ENCODE assay signal across 1 cellular context in the genomic region with DNA sequence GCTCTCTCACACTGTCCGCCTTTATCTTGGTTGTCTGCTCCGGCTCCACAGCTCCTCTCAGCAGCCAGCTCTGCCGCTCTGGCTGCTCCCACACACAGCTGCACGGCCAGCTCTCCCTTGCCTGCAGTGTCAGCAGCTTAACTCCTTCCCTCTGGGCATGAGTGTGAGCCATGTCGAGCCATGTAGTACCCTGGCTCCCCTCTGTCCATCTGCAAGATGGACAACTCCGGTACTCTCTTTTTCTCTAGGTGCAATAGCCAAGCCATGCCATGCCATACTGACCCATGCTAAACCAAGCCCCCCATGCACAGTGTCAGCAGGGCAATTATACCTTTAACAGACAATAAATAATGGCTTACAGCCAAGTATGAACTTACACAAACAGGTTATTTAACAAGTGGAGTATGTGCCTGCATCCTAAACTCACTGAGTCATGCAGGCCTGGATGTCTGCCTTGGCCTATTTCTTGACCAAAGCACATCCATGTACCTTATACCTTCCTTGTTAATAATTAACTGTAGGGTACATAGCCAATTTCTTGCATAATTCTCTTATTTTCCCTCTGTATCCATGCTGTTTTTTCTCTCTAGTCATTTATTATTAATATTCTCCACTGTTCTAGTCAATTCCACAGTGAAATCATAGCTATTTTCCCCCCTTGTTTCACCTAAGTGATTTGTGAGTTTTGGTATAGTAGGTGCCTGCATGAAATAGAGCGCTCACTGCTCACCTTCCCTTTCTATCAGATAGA.
A peak's percentile ranks its signal among the peaks of the same experiment; 100 is the strongest.
TF ChIP-seq lines count a peak whose summit lies in the region.

No MANE protein-coding gene starts in this region.

TF ChIP-seq in HepG2, 621 proteins besides CTCF, POLR2A, EP300 and RAD21 (continued from another document):
- TF ChIP-seq JUNB (CRISPR knock-in tag; IDR thresholded peaks at IDR 0.05; ENCODE audit: borderline replicate concordance) = peak; percentile 52; the same call in 1 of the 2 replicates
- no peak for TF ChIP-seq ZBTB42 (CRISPR knock-in tag; IDR thresholded peaks at IDR 0.05)
- TF ChIP-seq ZNF563 (CRISPR knock-in tag; IDR thresholded peaks at IDR 0.05) = no peak
- TF ChIP-seq ZNF317 (CRISPR knock-in tag; IDR thresholded peaks at IDR 0.05) = peak; percentile 47; the same call in 1 of the 2 replicates
- no peak for TF ChIP-seq ZNF337 (CRISPR knock-in tag; IDR thresholded peaks at IDR 0.05; ENCODE audit: borderline replicate concordance, low read depth)
- TF ChIP-seq, protein P1, sequence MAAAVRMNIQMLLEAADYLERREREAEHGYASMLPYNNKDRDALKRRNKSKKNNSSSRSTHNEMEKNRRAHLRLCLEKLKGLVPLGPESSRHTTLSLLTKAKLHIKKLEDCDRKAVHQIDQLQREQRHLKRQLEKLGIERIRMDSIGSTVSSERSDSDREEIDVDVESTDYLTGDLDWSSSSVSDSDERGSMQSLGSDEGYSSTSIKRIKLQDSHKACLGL (CRISPR knock-in tag; IDR thresholded peaks at IDR 0.05) = no peak
- TF ChIP-seq MED1 (CRISPR knock-in tag; IDR thresholded peaks at IDR 0.05) = peak; percentile 82; the same call in 1 of the 2 replicates
- TF ChIP-seq, protein P2, sequence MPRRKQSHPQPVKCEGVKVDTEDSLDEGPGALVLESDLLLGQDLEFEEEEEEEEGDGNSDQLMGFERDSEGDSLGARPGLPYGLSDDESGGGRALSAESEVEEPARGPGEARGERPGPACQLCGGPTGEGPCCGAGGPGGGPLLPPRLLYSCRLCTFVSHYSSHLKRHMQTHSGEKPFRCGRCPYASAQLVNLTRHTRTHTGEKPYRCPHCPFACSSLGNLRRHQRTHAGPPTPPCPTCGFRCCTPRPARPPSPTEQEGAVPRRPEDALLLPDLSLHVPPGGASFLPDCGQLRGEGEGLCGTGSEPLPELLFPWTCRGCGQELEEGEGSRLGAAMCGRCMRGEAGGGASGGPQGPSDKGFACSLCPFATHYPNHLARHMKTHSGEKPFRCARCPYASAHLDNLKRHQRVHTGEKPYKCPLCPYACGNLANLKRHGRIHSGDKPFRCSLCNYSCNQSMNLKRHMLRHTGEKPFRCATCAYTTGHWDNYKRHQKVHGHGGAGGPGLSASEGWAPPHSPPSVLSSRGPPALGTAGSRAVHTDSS (CRISPR knock-in tag; conservative IDR thresholded peaks at IDR 0.05) = no peak
- TF ChIP-seq HHEX (CRISPR knock-in tag; IDR thresholded peaks at IDR 0.05) = no peak
- no peak for TF ChIP-seq ZNF282 (IDR thresholded peaks at IDR 0.05; ENCODE audit: partially characterized antibody)
- TF ChIP-seq NBN (conservative IDR thresholded peaks at IDR 0.05) = no peak
- TF ChIP-seq, protein P3, sequence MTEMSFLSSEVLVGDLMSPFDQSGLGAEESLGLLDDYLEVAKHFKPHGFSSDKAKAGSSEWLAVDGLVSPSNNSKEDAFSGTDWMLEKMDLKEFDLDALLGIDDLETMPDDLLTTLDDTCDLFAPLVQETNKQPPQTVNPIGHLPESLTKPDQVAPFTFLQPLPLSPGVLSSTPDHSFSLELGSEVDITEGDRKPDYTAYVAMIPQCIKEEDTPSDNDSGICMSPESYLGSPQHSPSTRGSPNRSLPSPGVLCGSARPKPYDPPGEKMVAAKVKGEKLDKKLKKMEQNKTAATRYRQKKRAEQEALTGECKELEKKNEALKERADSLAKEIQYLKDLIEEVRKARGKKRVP (CRISPR knock-in tag; IDR thresholded peaks at IDR 0.05) = peak in 1 of 2 experiments; percentile 75; a peak in 2 of 4 replicates
- TF ChIP-seq ZFYVE20 (CRISPR knock-in tag; IDR thresholded peaks at IDR 0.05; ENCODE audit: borderline replicate concordance, low read depth) = no peak
- TF ChIP-seq YY1 (IDR thresholded peaks at IDR 0.05; ENCODE audit: insufficient read depth, insufficient replicate concordance, low read depth, low read length) = no peak
- peak; percentile 88 for TF ChIP-seq SOX5 (CRISPR knock-in tag; IDR thresholded peaks at IDR 0.05; ENCODE audit: borderline replicate concordance)
- TF ChIP-seq KDM5B (CRISPR knock-in tag; IDR thresholded peaks at IDR 0.05; ENCODE audit: borderline replicate concordance) = no peak
- TF ChIP-seq ZNF382 (CRISPR knock-in tag; IDR thresholded peaks at IDR 0.05; ENCODE audit: borderline replicate concordance) = no peak
- TF ChIP-seq SPEN (CRISPR knock-in tag; IDR thresholded peaks at IDR 0.05; ENCODE audit: low read depth) = no peak
- TF ChIP-seq TARDBP (CRISPR knock-in tag; IDR thresholded peaks at IDR 0.05) = peak; percentile 24; the same call in 1 of the 2 replicates
- no peak for TF ChIP-seq KDM4B (CRISPR knock-in tag; IDR thresholded peaks at IDR 0.05)
- TF ChIP-seq NFKBIZ (CRISPR knock-in tag; IDR thresholded peaks at IDR 0.05) = no peak
- TF ChIP-seq MIXL1 (CRISPR knock-in tag; IDR thresholded peaks at IDR 0.05) = peak; percentile 97
- no peak for TF ChIP-seq ZNF34 (CRISPR knock-in tag; IDR thresholded peaks at IDR 0.05; ENCODE audit: borderline replicate concordance)
- no peak for TF ChIP-seq ZNF891 (CRISPR knock-in tag; IDR thresholded peaks at IDR 0.05)
- no peak for TF ChIP-seq ZNF205 (CRISPR knock-in tag; IDR thresholded peaks at IDR 0.05)
- peak; percentile 29 for TF ChIP-seq ZNF652 (CRISPR knock-in tag; IDR thresholded peaks at IDR 0.05; ENCODE audit: borderline replicate concordance, low read depth)
- no peak for TF ChIP-seq HMGA1 (CRISPR knock-in tag; conservative IDR thresholded peaks at IDR 0.05)
- no peak for TF ChIP-seq ZNF329 (CRISPR knock-in tag; IDR thresholded peaks at IDR 0.05; ENCODE audit: low read depth)
- TF ChIP-seq ZBTB7B (CRISPR knock-in tag; IDR thresholded peaks at IDR 0.05) = peak; percentile 28; the same call in 1 of the 2 replicates
- TF ChIP-seq KLF15 (CRISPR knock-in tag; IDR thresholded peaks at IDR 0.05; ENCODE audit: borderline replicate concordance) = no peak
